Comparison of ENCODE assay signal across 10 cellular contexts in the genomic region with DNA sequence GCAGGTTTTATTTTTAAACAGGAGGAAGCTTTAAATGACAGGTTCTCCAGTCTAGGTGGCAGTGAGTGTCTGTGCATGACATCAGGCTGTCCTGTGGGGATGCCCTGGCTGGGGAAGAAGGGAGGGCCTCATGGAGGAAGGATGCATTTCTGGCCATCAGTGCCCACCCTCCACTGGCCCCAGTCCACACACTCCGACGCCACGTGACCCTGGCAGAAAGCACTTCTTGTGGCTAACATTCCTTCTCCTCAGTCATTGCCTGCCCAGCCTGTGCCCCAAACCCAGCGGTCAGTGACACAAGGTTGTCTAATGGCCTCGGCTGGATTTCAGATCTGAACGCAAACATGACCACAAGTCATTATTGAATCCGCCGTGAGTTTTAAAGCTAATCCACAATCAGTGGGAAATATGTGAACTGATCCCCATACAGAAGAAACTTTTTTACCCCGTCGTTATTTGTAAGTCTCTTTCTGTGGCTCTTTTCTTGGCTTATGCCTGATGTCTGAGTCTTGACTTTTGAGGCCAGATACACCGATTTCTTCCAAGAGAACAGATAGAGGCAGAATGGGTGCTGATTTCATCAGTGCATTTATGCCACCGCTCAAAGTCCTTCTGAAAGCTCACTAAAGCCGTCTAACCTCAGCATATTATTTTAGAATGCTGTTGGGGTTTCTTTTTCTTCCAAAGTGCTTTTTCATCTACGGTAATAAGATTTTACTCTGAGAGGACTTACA. TPM values are rescaled to one million over a fixed set of nuclear protein-coding genes. Genes with fewer than 3 reads are reported as not detected.
DNase-seq lines count a peak whose midpoint lies in the region; ATAC-seq and TF ChIP-seq lines count a peak whose summit lies in the region.
"Had no signal": no experiment of that assay in that cellular context is flagged by ENCODE, and none has a peak within 500 bp of the region (broad histone marks: within the 10 kb centered on the region; RNA-seq: fewer than 3 reads in every experiment).

No MANE protein-coding gene starts in this region.

- H4K8ac ChIP-seq in mesenchymal stem cell (ENCODE audit: low read length), result no peak overlapping the region

- H3K27ac ChIP-seq in mesenchymal stem cell (ENCODE audit: low read length, poor library complexity, severe bottlenecking) (no peak overlapping the region), thyroid gland (peak overlapping the region; percentile 54 to 91 (median 72))

- POLR2A ChIA-PET in activated CD4-positive, alpha-beta memory T cell treated with anti-CD3 and anti-CD28 coated beads for 36 hours (lab: Charles Lee), result no interaction called here
- POLR2A ChIA-PET in activated CD8-positive, alpha-beta T cell treated with anti-CD3 and anti-CD28 coated beads for 36 hours (lab: Charles Lee), result no interaction called here

- H3K4me1 ChIP-seq in endocrine pancreas (ENCODE audit: control insufficient read depth, insufficient read depth, low read length) (no peaks in the 10 kb centered on the region), mesenchymal stem cell (ENCODE audit: control insufficient read depth, insufficient read depth, low read depth, low read length) (peaks cover 3% of the 10 kb centered on the region), thyroid gland (peaks cover 3 to 28% of the 10 kb centered on the region in 2 donors)

- H2BK12ac ChIP-seq in mesenchymal stem cell (ENCODE audit: low read length in 2 of 2), result no peak overlapping the region

- H3K9me3 Mint-ChIP-seq in activated CD4-positive, alpha-beta memory T cell treated with anti-CD3 and anti-CD28 coated beads for 36 hours, result no peaks in the 10 kb centered on the region
- no peaks in the 10 kb centered on the region for H3K9me3 Mint-ChIP-seq in activated CD8-positive, alpha-beta T cell treated with anti-CD3 and anti-CD28 coated beads for 36 hours
- H3K9me3 Mint-ChIP-seq: immature natural killer cell had no signal

- TF ChIP-seq CTCF in thyroid gland (IDR thresholded peaks at IDR 0.05), result no peak
- no peak for TF ChIP-seq CTCF in activated CD8-positive, alpha-beta T cell treated with anti-CD3 and anti-CD28 coated beads for 36 hours (IDR thresholded peaks at IDR 0.05)

- no peaks in the 10 kb centered on the region for H3K9me3 ChIP-seq in endocrine pancreas (ENCODE audit: control insufficient read depth, low read length)
- no peaks in the 10 kb centered on the region for H3K9me3 ChIP-seq in mesenchymal stem cell (ENCODE audit: control insufficient read depth, low read length)
- no peaks in the 10 kb centered on the region for H3K9me3 ChIP-seq in thyroid gland

- intact Hi-C loops in thyroid gland (cut with DNase I), result no loop called here
- intact Hi-C loops in activated CD4-positive, alpha-beta memory T cell treated with anti-CD3 and anti-CD28 coated beads for 36 hours (cut with micrococcal nuclease), result no loop called here
- intact Hi-C loops in activated CD8-positive, alpha-beta T cell treated with anti-CD3 and anti-CD28 coated beads for 36 hours (cut with micrococcal nuclease), result no loop called here

- DNase-seq in M059J (ENCODE audit: low read depth) (peak; percentile 45), mesenchymal stem cell (no peak), thyroid gland (peak in 1 of 2 donors; percentile 37), A172 (ENCODE audit: low spot score) (no peak)
- DNase-seq in activated CD4-positive, alpha-beta memory T cell treated with anti-CD3 and anti-CD28 coated beads for 36 hours, result no peak
- no peak for DNase-seq in activated CD8-positive, alpha-beta T cell treated with anti-CD3 and anti-CD28 coated beads for 36 hours
- DNase-seq: activated CD4-positive, alpha-beta T cell treated with anti-CD3 and anti-CD28 coated beads for 36 hours; immature natural killer cell had no signal

- H3K36me3 ChIP-seq in endocrine pancreas (ENCODE audit: control insufficient read depth, insufficient read depth, low read length) (peaks cover 2% of the 10 kb centered on the region), mesenchymal stem cell (ENCODE audit: control insufficient read depth in 1 of 2, insufficient read depth in 2 of 2, low read depth in 1 of 2, low read length in 2 of 2) (peaks cover 0 to 67% of the 10 kb centered on the region in 2 experiments), thyroid gland (no peaks in the 10 kb centered on the region)

- no peak overlapping the region for H2BK120ac ChIP-seq in mesenchymal stem cell (ENCODE audit: low read depth, low read length)

- no peaks in the 10 kb centered on the region for H3K4me1 Mint-ChIP-seq in activated CD4-positive, alpha-beta memory T cell treated with anti-CD3 and anti-CD28 coated beads for 36 hours (ENCODE audit: low read depth)
- H3K4me1 Mint-ChIP-seq in activated CD8-positive, alpha-beta T cell treated with anti-CD3 and anti-CD28 coated beads for 36 hours (ENCODE audit: low read depth), result no peaks in the 10 kb centered on the region
- H3K4me1 Mint-ChIP-seq: activated CD4-positive, alpha-beta T cell treated with anti-CD3 and anti-CD28 coated beads for 36 hours; immature natural killer cell had no signal

- H2AK5ac ChIP-seq in mesenchymal stem cell (ENCODE audit: low read length, severe bottlenecking), result no peak overlapping the region

- H3K9ac ChIP-seq in endocrine pancreas (ENCODE audit: control insufficient read depth, insufficient read depth, low read length) (no peak overlapping the region), mesenchymal stem cell (ENCODE audit: low read length) (peak overlapping the region; percentile 83)

- no peak overlapping the region for H3K27ac Mint-ChIP-seq in activated CD4-positive, alpha-beta memory T cell treated with anti-CD3 and anti-CD28 coated beads for 36 hours
- no peak overlapping the region for H3K27ac Mint-ChIP-seq in activated CD8-positive, alpha-beta T cell treated with anti-CD3 and anti-CD28 coated beads for 36 hours
- H3K27ac Mint-ChIP-seq: activated CD4-positive, alpha-beta T cell treated with anti-CD3 and anti-CD28 coated beads for 36 hours; immature natural killer cell had no signal

- no peak overlapping the region for H2BK15ac ChIP-seq in mesenchymal stem cell (ENCODE audit: low read depth, poor library complexity, severe bottlenecking)

- no peak overlapping the region for H3K4ac ChIP-seq in mesenchymal stem cell (ENCODE audit: low read depth in 1 of 2, low read length in 2 of 2)

- H3K18ac ChIP-seq in mesenchymal stem cell (ENCODE audit: low read depth in 1 of 2, low read length in 2 of 2), result no peak overlapping the region

- peaks cover 2% of the 10 kb centered on the region for H3K27me3 Mint-ChIP-seq in activated CD4-positive, alpha-beta memory T cell treated with anti-CD3 and anti-CD28 coated beads for 36 hours
- no peaks in the 10 kb centered on the region for H3K27me3 Mint-ChIP-seq in activated CD8-positive, alpha-beta T cell treated with anti-CD3 and anti-CD28 coated beads for 36 hours

- no peaks in the 10 kb centered on the region for H3K79me1 ChIP-seq in mesenchymal stem cell (replicated peaks; ENCODE audit: low read length, poor library complexity, severe bottlenecking)

- CTCF ChIA-PET in activated CD4-positive, alpha-beta memory T cell treated with anti-CD3 and anti-CD28 coated beads for 36 hours (lab: Charles Lee), result interaction anchor here (1.6 kb wide), 1 partner anchor 106 kb away, joined by 5 read pairs; no protein-coding TSS in a partner anchor
- CTCF ChIA-PET in activated CD8-positive, alpha-beta T cell treated with anti-CD3 and anti-CD28 coated beads for 36 hours (lab: Charles Lee), result interaction anchor here (0.7 to 1.2 kb wide), 3 partner anchors 29 to 221 kb away, joined by 3 to 5 read pairs (median 4); no protein-coding TSS in a partner anchor

- H4K91ac ChIP-seq in mesenchymal stem cell (ENCODE audit: low read length), result no peak overlapping the region

- no peak overlapping the region for H3K4me2 ChIP-seq in mesenchymal stem cell (ENCODE audit: low read length, poor library complexity, severe bottlenecking)

- H2AFZ ChIP-seq in mesenchymal stem cell (ENCODE audit: low read depth, low read length), result no peak overlapping the region

- no peak overlapping the region for H3K14ac ChIP-seq in mesenchymal stem cell (ENCODE audit: low read length in 2 of 2)

- no peak for TF ChIP-seq POLR2A in thyroid gland (IDR thresholded peaks at IDR 0.05)

- ATAC-seq in activated CD8-positive, alpha-beta T cell treated with anti-CD3 and anti-CD28 coated beads for 36 hours, result no peak
- no peak for ATAC-seq in HG03521 (IDR thresholded peaks at IDR 0.05; ENCODE audit: unreplicated experiment)
- ATAC-seq: activated CD4-positive, alpha-beta T cell treated with anti-CD3 and anti-CD28 coated beads for 36 hours had no signal

- no peak overlapping the region for H2BK5ac ChIP-seq in mesenchymal stem cell (ENCODE audit: low read depth, low read length, poor library complexity, severe bottlenecking)

- H3K27me3 ChIP-seq in endocrine pancreas (ENCODE audit: control insufficient read depth, insufficient read depth, low read length) (no peaks in the 10 kb centered on the region), mesenchymal stem cell (ENCODE audit: control insufficient read depth in 1 of 2, insufficient read depth in 1 of 2, low read length in 2 of 2) (peaks cover 0 to 30% of the 10 kb centered on the region in 2 experiments), thyroid gland (no peaks in the 10 kb centered on the region)

- no peak overlapping the region for H3K4me3 Mint-ChIP-seq in activated CD4-positive, alpha-beta memory T cell treated with anti-CD3 and anti-CD28 coated beads for 36 hours
- no peak overlapping the region for H3K4me3 Mint-ChIP-seq in activated CD8-positive, alpha-beta T cell treated with anti-CD3 and anti-CD28 coated beads for 36 hours
- H3K4me3 Mint-ChIP-seq: activated CD4-positive, alpha-beta T cell treated with anti-CD3 and anti-CD28 coated beads for 36 hours; immature natural killer cell had no signal

- no peak overlapping the region for H3K23ac ChIP-seq in mesenchymal stem cell (ENCODE audit: low read length in 2 of 2)

- WGBS in mesenchymal stem cell, result 95% methylated on average over 13 of the region's 14 CpGs
- WGBS in thyroid gland, 2 donors, result 59 to 74% methylated on average over 14 of the region's 14 CpGs

- H3K4me3 ChIP-seq in endocrine pancreas (ENCODE audit: control insufficient read depth, insufficient read depth, low read length) (peak overlapping the region; percentile 19), mesenchymal stem cell (ENCODE audit: insufficient read depth in 1 of 2, low read depth in 1 of 2, low read length in 2 of 2) (peak overlapping the region in 1 of 2 experiments; percentile 58), thyroid gland (replicated peaks in 1 of 3) (no peak overlapping the region)

- no peaks in the 10 kb centered on the region for H3K36me3 Mint-ChIP-seq in activated CD4-positive, alpha-beta memory T cell treated with anti-CD3 and anti-CD28 coated beads for 36 hours
- no peaks in the 10 kb centered on the region for H3K36me3 Mint-ChIP-seq in activated CD8-positive, alpha-beta T cell treated with anti-CD3 and anti-CD28 coated beads for 36 hours (ENCODE audit: low read depth)
- H3K36me3 Mint-ChIP-seq: immature natural killer cell had no signal

RNA-seq across cellular contexts. Expression of gene LRRK1, which starts 17.3 kb away (rescaled TPM):
- 0.20 and 1.7 TPM in 2 replicates for total RNA-seq in M059J (2014; rRNA removed; shearing (Covaris generic))
- 1.8 TPM for polyA plus RNA-seq in mesenchymal stem cell (2013, experiment 1 of 2)
- polyA plus RNA-seq in mesenchymal stem cell (2013, experiment 2 of 2), result 1.5 TPM
- total RNA-seq in thyroid gland, result 10 to 100 TPM in 1 of 4 donors, 1 to 10 TPM in 3; 7.1 to 29.3 (median 8.5) TPM
- total RNA-seq in activated CD4-positive, alpha-beta memory T cell treated with anti-CD3 and anti-CD28 coated beads for 36 hours, result under 1 TPM; 0.41 to 0.71 TPM
- 1.9 and 5.3 TPM in 2 replicates for total RNA-seq in A172 (2014; rRNA removed; shearing (Covaris generic))
- under 1 TPM; 0.50 to 0.83 TPM for total RNA-seq in activated CD8-positive, alpha-beta T cell treated with anti-CD3 and anti-CD28 coated beads for 36 hours

RNA-seq across cellular contexts. Expression of gene ALDH1A3, which starts 22.2 kb away (rescaled TPM):
- 343 and 350 TPM in 2 replicates for total RNA-seq in M059J (2014; rRNA removed; shearing (Covaris generic))
- 14.8 TPM for polyA plus RNA-seq in mesenchymal stem cell (2013, experiment 1 of 2)
- polyA plus RNA-seq in mesenchymal stem cell (2013, experiment 2 of 2), result 15.4 TPM
- total RNA-seq in thyroid gland, result 10 to 100 TPM in 1 of 4 donors, 1 to 10 TPM in 3; 7.1 to 17.9 (median 8.5) TPM
- total RNA-seq in activated CD4-positive, alpha-beta memory T cell treated with anti-CD3 and anti-CD28 coated beads for 36 hours, result not detected
- total RNA-seq in A172 (2014; rRNA removed; shearing (Covaris generic)), result 17.3 and 17.6 TPM in 2 replicates
- total RNA-seq in activated CD8-positive, alpha-beta T cell treated with anti-CD3 and anti-CD28 coated beads for 36 hours, result not detected
- total RNA-seq: activated CD4-positive, alpha-beta T cell treated with anti-CD3 and anti-CD28 coated beads for 36 hours had no signal
- polyA plus RNA-seq: immature natural killer cell had no signal

Comparison
In these comparisons a context has a peak if more than half of its experiments do, and no peak if none do; other contexts are left out.
1. RNA of gene ALDH1A3, which starts 22.2 kb away (total RNA-seq): 343 to 350 TPM in M059J; 17.3 to 17.6 TPM in A172, 7.1 to 17.9 TPM in thyroid gland, not detected in activated CD4-positive, alpha-beta memory T cell treated with anti-CD3 and anti-CD28 coated beads for 36 hours and not detected in activated CD8-positive, alpha-beta T cell treated with anti-CD3 and anti-CD28 coated beads for 36 hours; every median in the first group is over 10 times any median in the second.